ENCODE assay signal across 18 cellular contexts in the genomic region with DNA sequence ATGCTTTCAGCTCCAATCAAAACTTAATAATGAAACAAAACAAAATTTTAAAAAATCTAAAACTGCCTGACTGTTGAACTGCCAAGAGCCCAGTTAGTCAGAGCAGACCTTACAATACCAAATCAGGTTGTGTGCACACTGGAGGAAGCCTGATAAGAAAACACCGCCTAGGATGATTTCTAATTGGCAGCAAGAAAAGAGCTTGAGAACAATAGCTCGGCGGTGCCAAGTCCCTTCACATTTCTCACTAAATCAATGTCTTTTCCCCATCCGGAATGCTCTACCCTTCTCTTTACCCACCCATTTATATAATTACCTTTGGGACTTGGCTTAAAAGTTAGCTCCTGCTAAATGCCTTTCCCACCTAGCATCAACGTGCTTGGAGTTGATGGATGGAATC.
DNase-seq lines count a peak whose midpoint lies in the region; ATAC-seq, FAIRE-seq and TF ChIP-seq lines count a peak whose summit lies in the region.
"Had no signal": no experiment of that assay in that cellular context is flagged by ENCODE, and none has a peak within 500 bp of the region (broad histone marks: within the 10 kb centered on the region; RNA-seq: fewer than 3 reads in every experiment).

No MANE protein-coding gene starts in this region.

- in situ Hi-C loops in ACHN (cut with HindIII; ENCODE audit: low pct_ligation_motif_present, low pct_unique_long_range_greater_than_20kb, low sequenced_read_pairs): no loop called here

- H3K36me3 Mint-ChIP-seq in activated T-cell treated with anti-CD3 and anti-CD28 coated beads, Interleukin-2, amount 50 U/mL, for 24 hours (ENCODE audit: low read depth): no peaks in the 10 kb centered on the region

- peaks cover 11% of the 10 kb centered on the region for H3K27me3 Mint-ChIP-seq in activated T-cell treated with anti-CD3 and anti-CD28 coated beads, Interleukin-2, amount 50 U/mL, for 24 hours

- no peaks in the 10 kb centered on the region for H3K4me1 Mint-ChIP-seq in activated T-cell treated with anti-CD3 and anti-CD28 coated beads, Interleukin-2, amount 50 U/mL, for 24 hours (ENCODE audit: low read depth)
- H3K4me1 Mint-ChIP-seq: B cell, GM23338 had no signal

- H3K9ac ChIP-seq in skeletal muscle tissue (ENCODE audit: low read depth in 1 of 3, low read length in 3 of 3): no peak overlapping the region

- WGBS in right cardiac atrium: 56% methylated on average over 5 of the region's 5 CpGs

- DNase-seq in left cardiac atrium (peak; percentile 50), cardiac septum (ENCODE audit: low spot score) (no peak), dermis blood vessel endothelial cell (peak; percentile 95), right cardiac atrium (peak in 1 of 3 donors; percentile 61), D721Med (ENCODE audit: insufficient read length, low spot score) (no peak), ACHN (no peak)
- no peak for DNase-seq in activated T-cell treated with anti-CD3 and anti-CD28 coated beads, Interleukin-2, amount 50 U/mL, for 24 hours
- DNase-seq: C1 segment of cervical spinal cord; Calu3; CD4-positive, alpha-beta T cell; DMS79; H7 had no signal

- ATAC-seq in left cardiac atrium (peak in 1 of 2 donors; percentile 50), right cardiac atrium (peak; percentile 76 to 93)
- ATAC-seq: GM12878, GM23338 had no signal

- no peak for TF ChIP-seq CTCF in D721Med (IDR thresholded peaks at IDR 0.05; ENCODE audit: insufficient read depth, missing control alignments)

- intact Hi-C loops in left cardiac atrium (cut with DNase I) (no loop called here), cardiac septum (cut with DNase I) (loop anchor here (10.0 kb wide), 1 partner anchor 88 kb away; no protein-coding TSS in a partner anchor), right cardiac atrium (cut with DNase I) (no loop called here)

- no peak overlapping the region for H3K4me3 Mint-ChIP-seq in activated T-cell treated with anti-CD3 and anti-CD28 coated beads, Interleukin-2, amount 50 U/mL, for 24 hours
- H3K4me3 Mint-ChIP-seq: B cell; CD4-positive, alpha-beta T cell; GM23338 had no signal

- H3K27ac Mint-ChIP-seq in activated T-cell treated with anti-CD3 and anti-CD28 coated beads, Interleukin-2, amount 50 U/mL, for 24 hours: no peak overlapping the region
- H3K27ac Mint-ChIP-seq: B cell; CD4-positive, alpha-beta T cell; GM23338 had no signal

- peak overlapping the region; percentile 57 for H3K27ac ChIP-seq in right cardiac atrium (ENCODE audit: low read length)
- H3K27ac ChIP-seq in skeletal muscle tissue (ENCODE audit: low read depth, low read length): peak overlapping the region; percentile 20
- H3K27ac ChIP-seq: HL-60 had no signal

- FAIRE-seq in D721Med (lab: Jason Lieb, UNC): no peak
- FAIRE-seq: GM12878, GM18507 had no signal

- H3K27me3 ChIP-seq in right cardiac atrium (ENCODE audit: control insufficient read depth, insufficient read depth) (no peaks in the 10 kb centered on the region), skeletal muscle tissue (ENCODE audit: control insufficient read depth in 3 of 3, insufficient read depth in 3 of 3, low read length in 3 of 3) (no peaks in the 10 kb centered on the region)

- H3K4me3 ChIP-seq in right cardiac atrium (ENCODE audit: low read length) (no peak overlapping the region), skeletal muscle tissue (ENCODE audit: low read length in 3 of 3) (no peak overlapping the region)
- H3K4me3 ChIP-seq: GM12878, GM23338 had no signal

- H3K9me3 ChIP-seq in right cardiac atrium (ENCODE audit: control insufficient read depth, low read length) (no peaks in the 10 kb centered on the region), skeletal muscle tissue (ENCODE audit: control insufficient read depth in 3 of 3, low read length in 3 of 3) (no peaks in the 10 kb centered on the region)

- H3K36me3 ChIP-seq in skeletal muscle tissue (ENCODE audit: control insufficient read depth in 3 of 3, insufficient read depth in 3 of 3, low read length in 3 of 3): no peaks in the 10 kb centered on the region

- H3K9me3 Mint-ChIP-seq in activated T-cell treated with anti-CD3 and anti-CD28 coated beads, Interleukin-2, amount 50 U/mL, for 24 hours: no peaks in the 10 kb centered on the region
- H3K9me3 Mint-ChIP-seq: CD4-positive, alpha-beta T cell; GM23338 had no signal

- H3K4me1 ChIP-seq in right cardiac atrium (ENCODE audit: control insufficient read depth, insufficient read depth, low read length) (peaks cover 2% of the 10 kb centered on the region), skeletal muscle tissue (ENCODE audit: control insufficient read depth in 3 of 3, insufficient read depth in 3 of 3, low read length in 3 of 3) (no peaks in the 10 kb centered on the region)

Comparison
In these comparisons a context has a peak if more than half of its experiments do, and no peak if none do; other contexts are left out.
1. DNase-seq: peak in left cardiac atrium (single experiment) and dermis blood vessel endothelial cell (single experiment); none in cardiac septum (single experiment), activated T-cell treated with anti-CD3 and anti-CD28 coated beads, Interleukin-2, amount 50 U/mL, for 24 hours (single experiment), D721Med (single experiment) and ACHN (single experiment).